ENCODE assay signal across 37 cellular contexts in the genomic region with DNA sequence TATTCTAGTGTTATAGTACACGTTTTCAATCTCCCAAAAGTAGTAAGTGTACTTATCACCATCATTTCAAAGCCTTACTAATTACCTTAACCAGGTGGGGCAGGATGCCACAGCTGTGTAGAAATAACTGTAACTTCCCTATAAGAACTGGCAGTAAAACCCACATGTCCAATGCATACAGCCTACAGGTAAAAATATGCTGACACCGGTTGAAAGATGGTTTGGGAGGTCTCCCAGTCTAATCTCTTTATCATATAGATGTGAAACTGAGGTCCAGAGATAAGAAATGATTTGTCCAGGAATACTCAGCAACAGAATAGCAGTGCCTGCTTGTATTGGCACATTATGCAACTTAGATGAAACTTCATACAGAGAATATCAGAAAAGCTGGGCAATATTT.
"Had no signal": no experiment of that assay in that cellular context is flagged by ENCODE, and none has a peak within 500 bp of the region (broad histone marks: within the 10 kb centered on the region; RNA-seq: fewer than 3 reads in every experiment).

No MANE protein-coding gene starts in this region.

- H3K27me3 Mint-ChIP-seq: activated B cell treated with CpG ODN at 0.5 μM for 24 hours; activated CD4-positive, alpha-beta memory T cell treated with anti-CD3 and anti-CD28 coated beads for 36 hours; activated CD4-positive, alpha-beta T cell treated with anti-CD3 and anti-CD28 coated beads, Interleukin-2, amount 10 ng/mL, durations not matched to agents 24 days and 14 days; activated CD8-positive, alpha-beta T cell treated with anti-CD3 and anti-CD28 coated beads for 36 hours; activated naive CD4-positive, alpha-beta T cell treated with anti-CD3 and anti-CD28 coated beads, Interleukin-2, amount 10 ng/mL, durations not matched to agents 7 days and 5 days; activated naive CD8-positive, alpha-beta T cell; activated naive CD8-positive, alpha-beta T cell treated with anti-CD3 and anti-CD28 coated beads, Interleukin-2, amount 10 ng/mL, durations not matched to agents 7 days and 5 days; activated naive CD8-positive, alpha-beta T cell treated with anti-CD3 and anti-CD28 coated beads, Interleukin-2, amount 50 U/mL, for 24 hours; brain; central memory CD8-positive, alpha-beta T cell had no signal

- FAIRE-seq: bronchial epithelial cell, TTC549 had no signal

- H3K36me3 ChIP-seq: ascending aorta, cardiac muscle cell had no signal

- H3K4me1 Mint-ChIP-seq: activated CD4-positive, alpha-beta T cell treated with anti-CD3 and anti-CD28 coated beads, Interleukin-2, amount 10 ng/mL, durations not matched to agents 24 days and 14 days; activated naive CD4-positive, alpha-beta T cell treated with anti-CD3 and anti-CD28 coated beads, Interleukin-2, amount 10 ng/mL, durations not matched to agents 7 days and 5 days; activated naive CD4-positive, alpha-beta T cell treated with anti-CD3 and anti-CD28 coated beads, Interleukin-2, amount 50 U/mL, for 24 hours; activated naive CD8-positive, alpha-beta T cell treated with anti-CD3 and anti-CD28 coated beads, Interleukin-2, amount 10 ng/mL, durations not matched to agents 7 days and 5 days; activated naive CD8-positive, alpha-beta T cell treated with anti-CD3 and anti-CD28 coated beads, Interleukin-2, amount 50 U/mL, for 24 hours; activated T-helper 17 cell treated with anti-CD3 and anti-CD28 coated beads, Interleukin-2, amount 50 U/mL, for 72 hours; central memory CD8-positive, alpha-beta T cell had no signal

- H3K36me3 Mint-ChIP-seq: activated CD4-positive, alpha-beta memory T cell treated with anti-CD3 and anti-CD28 coated beads for 36 hours; activated naive CD4-positive, alpha-beta T cell treated with anti-CD3 and anti-CD28 coated beads, Interleukin-2, amount 10 ng/mL, durations not matched to agents 7 days and 5 days; activated naive CD4-positive, alpha-beta T cell treated with anti-CD3 and anti-CD28 coated beads, Interleukin-2, amount 50 U/mL, for 24 hours; activated naive CD8-positive, alpha-beta T cell treated with anti-CD3 and anti-CD28 coated beads, Interleukin-2, amount 10 ng/mL, durations not matched to agents 7 days and 5 days had no signal

- DNase-seq: activated B cell treated with CpG ODN at 0.5 μM for 24 hours; activated CD4-positive, alpha-beta memory T cell treated with anti-CD3 and anti-CD28 coated beads for 36 hours; activated CD4-positive, alpha-beta T cell treated with anti-CD3 and anti-CD28 coated beads for 4 hours; activated CD4-positive, alpha-beta T cell treated with anti-CD3 and anti-CD28 coated beads, Interleukin-2, amount 10 ng/mL, durations not matched to agents 24 days and 14 days; activated CD4-positive, alpha-beta T cell treated with anti-CD3 and anti-CD28 coated beads, Interleukin-2, amount 50 U/mL, for 1 hour; activated CD4-positive, alpha-beta T cell treated with anti-CD3 and anti-CD28 coated beads, Interleukin-2, amount 50 U/mL, for 4 hours; activated CD4-positive, CD25-positive, alpha-beta regulatory T cell treated with anti-CD3 and anti-CD28 coated beads, Interleukin-2, amount 50 U/mL, for 72 hours; activated CD8-positive, alpha-beta memory T cell treated with anti-CD3 and anti-CD28 coated beads, Interleukin-2, amount 50 U/mL, for 4 hours; activated CD8-positive, alpha-beta T cell treated with anti-CD3 and anti-CD28 coated beads for 36 hours; activated gamma-delta T cell; activated naive CD4-positive, alpha-beta T cell treated with anti-CD3 and anti-CD28 coated beads, Interleukin-2, amount 10 ng/mL, durations not matched to agents 7 days and 5 days; activated naive CD4-positive, alpha-beta T cell treated with Interleukin-2 at 50 U/mL for 16 hours; activated naive CD8-positive, alpha-beta T cell treated with anti-CD3 and anti-CD28 coated beads, Interleukin-2, amount 10 ng/mL, durations not matched to agents 7 days and 5 days; activated naive CD8-positive, alpha-beta T cell treated with anti-CD3 and anti-CD28 coated beads, Interleukin-2, amount 50 U/mL, for 24 hours; activated T-cell treated with anti-CD3 and anti-CD28 coated beads for 4 hours; activated T-cell treated with anti-CD3 and anti-CD28 coated beads, Interleukin-2, amount 50 U/mL, for 1 hour; activated T-cell treated with anti-CD3 and anti-CD28 coated beads, Interleukin-2, amount 50 U/mL, for 4 hours; activated T-cell treated with anti-CD3 and anti-CD28 coated beads, Interleukin-2, amount 50 U/mL, for 72 hours; amygdala; anterior cingulate cortex; caudate nucleus; cerebellar nuclear complex; T-helper 2 cell; T-helper 9 cell had no signal

- H3K27me3 ChIP-seq: ascending aorta, cardiac muscle cell had no signal

- H3K4me1 ChIP-seq: ascending aorta had no signal

- H3K4me3 ChIP-seq: ascending aorta, cardiac muscle cell had no signal

- H3K27ac Mint-ChIP-seq: activated B cell treated with CpG ODN at 0.5 μM for 24 hours; activated CD4-positive, alpha-beta memory T cell treated with anti-CD3 and anti-CD28 coated beads for 36 hours; activated CD4-positive, alpha-beta T cell treated with anti-CD3 and anti-CD28 coated beads, Interleukin-2, amount 10 ng/mL, durations not matched to agents 24 days and 14 days; activated CD8-positive, alpha-beta T cell treated with anti-CD3 and anti-CD28 coated beads for 36 hours; activated naive CD4-positive, alpha-beta T cell treated with anti-CD3 and anti-CD28 coated beads, Interleukin-2, amount 10 ng/mL, durations not matched to agents 7 days and 5 days; activated naive CD4-positive, alpha-beta T cell treated with anti-CD3 and anti-CD28 coated beads, Interleukin-2, amount 50 U/mL, for 24 hours; activated naive CD8-positive, alpha-beta T cell; activated naive CD8-positive, alpha-beta T cell treated with anti-CD3 and anti-CD28 coated beads, Interleukin-2, amount 10 ng/mL, durations not matched to agents 7 days and 5 days; activated naive CD8-positive, alpha-beta T cell treated with anti-CD3 and anti-CD28 coated beads, Interleukin-2, amount 50 U/mL, for 24 hours; activated T-cell treated with anti-CD3 and anti-CD28 coated beads, Interleukin-2, amount 50 U/mL, for 72 hours; activated T-helper 1 cell treated with anti-CD3 and anti-CD28 coated beads, Interleukin-12 subunit alpha, Interleukin-12 subunit beta, Interleukin-2, Interleukin-4 antibody, amounts not matched to agents 30 ng/mL and 10 ng/mL and 1 ng/mL, durations not matched to agents 14 hours and 24 hours and 36 hours; activated T-helper 17 cell treated with anti-CD3 and anti-CD28 coated beads, Interleukin-2, amount 50 U/mL, for 72 hours; brain; T-helper 1 cell treated with Interleukin-12 subunit alpha and Interleukin-12 subunit beta and Interleukin-4 antibody, amounts not matched to agents 30 μg/mL and 1 μg/mL, for 36 hours; T-helper 2 cell treated with Interferon-gamma antibody and Interleukin-4, amounts not matched to agents 5 μg/mL and 100 μg/mL, for 36 hours had no signal

- ATAC-seq: activated CD8-positive, alpha-beta T cell treated with anti-CD3 and anti-CD28 coated beads for 36 hours; activated naive CD8-positive, alpha-beta T cell treated with anti-CD3 and anti-CD28 coated beads, Interleukin-2, amount 50 U/mL, for 24 hours; activated T-cell treated with anti-CD3 and anti-CD28 coated beads, Interleukin-2, amount 50 U/mL, for 4 hours; activated T-cell treated with anti-CD3 and anti-CD28 coated beads, Interleukin-2, amount 50 U/mL, for 72 hours; activated T-helper 17 cell treated with anti-CD3 and anti-CD28 coated beads, Interleukin-2, amount 50 U/mL, for 72 hours had no signal

- H3K4me3 Mint-ChIP-seq: activated B cell treated with CpG ODN at 0.5 μM for 24 hours; activated CD4-positive, alpha-beta memory T cell treated with anti-CD3 and anti-CD28 coated beads for 36 hours; activated CD4-positive, alpha-beta T cell treated with anti-CD3 and anti-CD28 coated beads, Interleukin-2, amount 10 ng/mL, durations not matched to agents 24 days and 14 days; activated CD8-positive, alpha-beta T cell treated with anti-CD3 and anti-CD28 coated beads for 36 hours; activated naive CD4-positive, alpha-beta T cell treated with anti-CD3 and anti-CD28 coated beads, Interleukin-2, amount 10 ng/mL, durations not matched to agents 7 days and 5 days; activated naive CD4-positive, alpha-beta T cell treated with anti-CD3 and anti-CD28 coated beads, Interleukin-2, amount 50 U/mL, for 24 hours; activated naive CD8-positive, alpha-beta T cell; activated naive CD8-positive, alpha-beta T cell treated with anti-CD3 and anti-CD28 coated beads, Interleukin-2, amount 10 ng/mL, durations not matched to agents 7 days and 5 days; activated naive CD8-positive, alpha-beta T cell treated with anti-CD3 and anti-CD28 coated beads, Interleukin-2, amount 50 U/mL, for 24 hours; activated T-cell treated with anti-CD3 and anti-CD28 coated beads, Interleukin-2, amount 50 U/mL, for 4 hours; activated T-cell treated with anti-CD3 and anti-CD28 coated beads, Interleukin-2, amount 50 U/mL, for 72 hours; activated T-helper 1 cell treated with anti-CD3 and anti-CD28 coated beads, Interleukin-12 subunit alpha, Interleukin-12 subunit beta, Interleukin-2, Interleukin-4 antibody, amounts not matched to agents 30 ng/mL and 10 ng/mL and 1 ng/mL, durations not matched to agents 14 hours and 24 hours and 36 hours; activated T-helper 17 cell treated with anti-CD3 and anti-CD28 coated beads, Interleukin-2, amount 50 U/mL, for 72 hours; brain; central memory CD8-positive, alpha-beta T cell; T-helper 1 cell treated with Interleukin-12 subunit alpha and Interleukin-12 subunit beta and Interleukin-4 antibody, amounts not matched to agents 30 μg/mL and 1 μg/mL, for 36 hours; T-helper 2 cell treated with Interferon-gamma antibody and Interleukin-4, amounts not matched to agents 5 μg/mL and 100 μg/mL, for 36 hours had no signal

- H3K27ac ChIP-seq: ascending aorta, cardiac muscle cell, VCaP had no signal
